Comparison of ENCODE assay signal across 1 cellular context in genomic region chr20:33441142-33441955, GRCh38.
TF ChIP-seq lines count a peak whose summit lies in the region.

No MANE protein-coding gene starts in this region.

TF ChIP-seq in HepG2, 621 proteins besides CTCF, POLR2A, EP300 and RAD21 (continued from another document):
- TF ChIP-seq HINFP (CRISPR knock-in tag; IDR thresholded peaks at IDR 0.05; ENCODE audit: low read depth), result peak; percentile 40; the same call in 1 of the 2 replicates
- 0 out of 2 replicates have a peak, but pooled peaks have one; percentile 52 for TF ChIP-seq THYN1 (CRISPR knock-in tag; IDR thresholded peaks at IDR 0.05; ENCODE audit: borderline replicate concordance, low read depth)
- TF ChIP-seq, protein P1, sequence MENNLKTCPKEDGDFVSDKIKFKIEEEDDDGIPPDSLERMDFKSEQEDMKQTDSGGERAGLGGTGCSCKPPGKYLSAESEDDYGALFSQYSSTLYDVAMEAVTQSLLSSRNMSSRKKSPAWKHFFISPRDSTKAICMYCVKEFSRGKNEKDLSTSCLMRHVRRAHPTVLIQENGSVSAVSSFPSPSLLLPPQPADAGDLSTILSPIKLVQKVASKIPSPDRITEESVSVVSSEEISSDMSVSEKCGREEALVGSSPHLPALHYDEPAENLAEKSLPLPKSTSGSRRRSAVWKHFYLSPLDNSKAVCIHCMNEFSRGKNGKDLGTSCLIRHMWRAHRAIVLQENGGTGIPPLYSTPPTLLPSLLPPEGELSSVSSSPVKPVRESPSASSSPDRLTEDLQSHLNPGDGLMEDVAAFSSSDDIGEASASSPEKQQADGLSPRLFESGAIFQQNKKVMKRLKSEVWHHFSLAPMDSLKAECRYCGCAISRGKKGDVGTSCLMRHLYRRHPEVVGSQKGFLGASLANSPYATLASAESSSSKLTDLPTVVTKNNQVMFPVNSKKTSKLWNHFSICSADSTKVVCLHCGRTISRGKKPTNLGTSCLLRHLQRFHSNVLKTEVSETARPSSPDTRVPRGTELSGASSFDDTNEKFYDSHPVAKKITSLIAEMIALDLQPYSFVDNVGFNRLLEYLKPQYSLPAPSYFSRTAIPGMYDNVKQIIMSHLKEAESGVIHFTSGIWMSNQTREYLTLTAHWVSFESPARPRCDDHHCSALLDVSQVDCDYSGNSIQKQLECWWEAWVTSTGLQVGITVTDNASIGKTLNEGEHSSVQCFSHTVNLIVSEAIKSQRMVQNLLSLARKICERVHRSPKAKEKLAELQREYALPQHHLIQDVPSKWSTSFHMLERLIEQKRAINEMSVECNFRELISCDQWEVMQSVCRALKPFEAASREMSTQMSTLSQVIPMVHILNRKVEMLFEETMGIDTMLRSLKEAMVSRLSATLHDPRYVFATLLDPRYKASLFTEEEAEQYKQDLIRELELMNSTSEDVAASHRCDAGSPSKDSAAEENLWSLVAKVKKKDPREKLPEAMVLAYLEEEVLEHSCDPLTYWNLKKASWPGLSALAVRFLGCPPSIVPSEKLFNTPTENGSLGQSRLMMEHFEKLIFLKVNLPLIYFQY (CRISPR knock-in tag; IDR thresholded peaks at IDR 0.05; ENCODE audit: borderline replicate concordance), result no peak
- no peak for TF ChIP-seq ZMYM4 (CRISPR knock-in tag; IDR thresholded peaks at IDR 0.05)
- TF ChIP-seq PCBP2 (optimal IDR thresholded peaks at IDR 0.05; ENCODE audit: low read depth, low read length, poor library complexity, severe bottlenecking), result no peak
- TF ChIP-seq SOX6 (IDR thresholded peaks at IDR 0.05), result no peak
- peak; percentile 30; the same call in 1 of the 2 replicates for TF ChIP-seq SOX6 (CRISPR knock-in tag; IDR thresholded peaks at IDR 0.05)
- no peak for TF ChIP-seq ZNF839 (CRISPR knock-in tag; IDR thresholded peaks at IDR 0.05; ENCODE audit: borderline replicate concordance)
- no peak for TF ChIP-seq MAZ (IDR thresholded peaks at IDR 0.05; ENCODE audit: borderline replicate concordance, low read depth, low read length)
- 0 out of 2 replicates have a peak, but pooled peaks have one; percentile 19 for TF ChIP-seq MAZ (CRISPR knock-in tag; IDR thresholded peaks at IDR 0.05; ENCODE audit: low read depth)
- TF ChIP-seq, protein P2, sequence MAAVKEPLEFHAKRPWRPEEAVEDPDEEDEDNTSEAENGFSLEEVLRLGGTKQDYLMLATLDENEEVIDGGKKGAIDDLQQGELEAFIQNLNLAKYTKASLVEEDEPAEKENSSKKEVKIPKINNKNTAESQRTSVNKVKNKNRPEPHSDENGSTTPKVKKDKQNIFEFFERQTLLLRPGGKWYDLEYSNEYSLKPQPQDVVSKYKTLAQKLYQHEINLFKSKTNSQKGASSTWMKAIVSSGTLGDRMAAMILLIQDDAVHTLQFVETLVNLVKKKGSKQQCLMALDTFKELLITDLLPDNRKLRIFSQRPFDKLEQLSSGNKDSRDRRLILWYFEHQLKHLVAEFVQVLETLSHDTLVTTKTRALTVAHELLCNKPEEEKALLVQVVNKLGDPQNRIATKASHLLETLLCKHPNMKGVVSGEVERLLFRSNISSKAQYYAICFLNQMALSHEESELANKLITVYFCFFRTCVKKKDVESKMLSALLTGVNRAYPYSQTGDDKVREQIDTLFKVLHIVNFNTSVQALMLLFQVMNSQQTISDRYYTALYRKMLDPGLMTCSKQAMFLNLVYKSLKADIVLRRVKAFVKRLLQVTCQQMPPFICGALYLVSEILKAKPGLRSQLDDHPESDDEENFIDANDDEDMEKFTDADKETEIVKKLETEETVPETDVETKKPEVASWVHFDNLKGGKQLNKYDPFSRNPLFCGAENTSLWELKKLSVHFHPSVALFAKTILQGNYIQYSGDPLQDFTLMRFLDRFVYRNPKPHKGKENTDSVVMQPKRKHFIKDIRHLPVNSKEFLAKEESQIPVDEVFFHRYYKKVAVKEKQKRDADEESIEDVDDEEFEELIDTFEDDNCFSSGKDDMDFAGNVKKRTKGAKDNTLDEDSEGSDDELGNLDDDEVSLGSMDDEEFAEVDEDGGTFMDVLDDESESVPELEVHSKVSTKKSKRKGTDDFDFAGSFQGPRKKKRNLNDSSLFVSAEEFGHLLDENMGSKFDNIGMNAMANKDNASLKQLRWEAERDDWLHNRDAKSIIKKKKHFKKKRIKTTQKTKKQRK (IDR thresholded peaks at IDR 0.05; ENCODE audit: low read length), result no peak
- TF ChIP-seq TFDP2 (CRISPR knock-in tag; IDR thresholded peaks at IDR 0.05), result 0 out of 2 replicates have a peak, but pooled peaks have one; percentile 26
- peak; percentile 41 for TF ChIP-seq NR2F6 (IDR thresholded peaks at IDR 0.05)
- peak; percentile 23; the same call in 1 of the 2 replicates for TF ChIP-seq NR2F6 (CRISPR knock-in tag; IDR thresholded peaks at IDR 0.05)
- peak; percentile 7; the same call in 1 of the 2 replicates for TF ChIP-seq RFX5 (IDR thresholded peaks at IDR 0.05; ENCODE audit: low read depth, low read length)
- no peak; the same call in 1 of the 2 replicates for TF ChIP-seq THRA (CRISPR knock-in tag; IDR thresholded peaks at IDR 0.05; ENCODE audit: borderline replicate concordance)
- no peak; the same call in none of the 2 replicates for TF ChIP-seq HDAC2 (CRISPR knock-in tag; IDR thresholded peaks at IDR 0.05)
- TF ChIP-seq ZFX (CRISPR knock-in tag; IDR thresholded peaks at IDR 0.05; ENCODE audit: low read depth), result peak; percentile 59
- TF ChIP-seq SP4 (CRISPR knock-in tag; IDR thresholded peaks at IDR 0.05), result peak; percentile 14; the same call in 1 of the 2 replicates
- no peak for TF ChIP-seq ZNF432 (CRISPR knock-in tag; IDR thresholded peaks at IDR 0.05; ENCODE audit: borderline replicate concordance)
- TF ChIP-seq KMT2B (CRISPR knock-in tag; IDR thresholded peaks at IDR 0.05), result 0 out of 2 replicates have a peak, but pooled peaks have one; percentile 6
- no peak for TF ChIP-seq FIP1L1 (IDR thresholded peaks at IDR 0.05; ENCODE audit: borderline replicate concordance, insufficient read depth, low read depth, low read length)
- TF ChIP-seq, protein P3, sequence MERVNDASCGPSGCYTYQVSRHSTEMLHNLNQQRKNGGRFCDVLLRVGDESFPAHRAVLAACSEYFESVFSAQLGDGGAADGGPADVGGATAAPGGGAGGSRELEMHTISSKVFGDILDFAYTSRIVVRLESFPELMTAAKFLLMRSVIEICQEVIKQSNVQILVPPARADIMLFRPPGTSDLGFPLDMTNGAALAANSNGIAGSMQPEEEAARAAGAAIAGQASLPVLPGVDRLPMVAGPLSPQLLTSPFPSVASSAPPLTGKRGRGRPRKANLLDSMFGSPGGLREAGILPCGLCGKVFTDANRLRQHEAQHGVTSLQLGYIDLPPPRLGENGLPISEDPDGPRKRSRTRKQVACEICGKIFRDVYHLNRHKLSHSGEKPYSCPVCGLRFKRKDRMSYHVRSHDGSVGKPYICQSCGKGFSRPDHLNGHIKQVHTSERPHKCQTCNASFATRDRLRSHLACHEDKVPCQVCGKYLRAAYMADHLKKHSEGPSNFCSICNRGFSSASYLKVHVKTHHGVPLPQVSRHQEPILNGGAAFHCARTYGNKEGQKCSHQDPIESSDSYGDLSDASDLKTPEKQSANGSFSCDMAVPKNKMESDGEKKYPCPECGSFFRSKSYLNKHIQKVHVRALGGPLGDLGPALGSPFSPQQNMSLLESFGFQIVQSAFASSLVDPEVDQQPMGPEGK (CRISPR knock-in tag; IDR thresholded peaks at IDR 0.05), result no peak
- TF ChIP-seq KDM3A (CRISPR knock-in tag; IDR thresholded peaks at IDR 0.05; ENCODE audit: low read depth), result 0 out of 2 replicates have a peak, but pooled peaks have one; percentile 18
- no peak for TF ChIP-seq RFXANK (CRISPR knock-in tag; IDR thresholded peaks at IDR 0.05)
- 0 out of 2 replicates have a peak, but pooled peaks have one; percentile 23 for TF ChIP-seq ZSCAN5A (CRISPR knock-in tag; IDR thresholded peaks at IDR 0.05; ENCODE audit: borderline replicate concordance)
- no peak for TF ChIP-seq ZFP41 (CRISPR knock-in tag; IDR thresholded peaks at IDR 0.05; ENCODE audit: borderline replicate concordance)
- TF ChIP-seq, protein P4, sequence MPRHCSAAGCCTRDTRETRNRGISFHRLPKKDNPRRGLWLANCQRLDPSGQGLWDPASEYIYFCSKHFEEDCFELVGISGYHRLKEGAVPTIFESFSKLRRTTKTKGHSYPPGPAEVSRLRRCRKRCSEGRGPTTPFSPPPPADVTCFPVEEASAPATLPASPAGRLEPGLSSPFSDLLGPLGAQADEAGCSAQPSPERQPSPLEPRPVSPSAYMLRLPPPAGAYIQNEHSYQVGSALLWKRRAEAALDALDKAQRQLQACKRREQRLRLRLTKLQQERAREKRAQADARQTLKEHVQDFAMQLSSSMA (CRISPR knock-in tag; IDR thresholded peaks at IDR 0.05), result 0 out of 2 replicates have a peak, but pooled peaks have one; percentile 28
- TF ChIP-seq, protein P5, sequence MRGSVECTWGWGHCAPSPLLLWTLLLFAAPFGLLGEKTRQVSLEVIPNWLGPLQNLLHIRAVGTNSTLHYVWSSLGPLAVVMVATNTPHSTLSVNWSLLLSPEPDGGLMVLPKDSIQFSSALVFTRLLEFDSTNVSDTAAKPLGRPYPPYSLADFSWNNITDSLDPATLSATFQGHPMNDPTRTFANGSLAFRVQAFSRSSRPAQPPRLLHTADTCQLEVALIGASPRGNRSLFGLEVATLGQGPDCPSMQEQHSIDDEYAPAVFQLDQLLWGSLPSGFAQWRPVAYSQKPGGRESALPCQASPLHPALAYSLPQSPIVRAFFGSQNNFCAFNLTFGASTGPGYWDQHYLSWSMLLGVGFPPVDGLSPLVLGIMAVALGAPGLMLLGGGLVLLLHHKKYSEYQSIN (CRISPR knock-in tag; IDR thresholded peaks at IDR 0.05; ENCODE audit: borderline replicate concordance), result no peak
- peak; percentile 64; the same call in 1 of the 2 replicates for TF ChIP-seq TARDBP (CRISPR knock-in tag; IDR thresholded peaks at IDR 0.05)
- peak; percentile 64; the same call in 1 of the 2 replicates for TF ChIP-seq BORCS8-MEF2B (CRISPR knock-in tag; IDR thresholded peaks at IDR 0.05)
- TF ChIP-seq TOPORS (CRISPR knock-in tag; IDR thresholded peaks at IDR 0.05), result 0 out of 2 replicates have a peak, but pooled peaks have one; percentile 73
- no peak for TF ChIP-seq REL (CRISPR knock-in tag; conservative IDR thresholded peaks at IDR 0.05)
- no peak for TF ChIP-seq FLYWCH1 (CRISPR knock-in tag; IDR thresholded peaks at IDR 0.05)
- peak; percentile 78 for TF ChIP-seq RFX1 (IDR thresholded peaks at IDR 0.05)
- 0 out of 2 replicates have a peak, but pooled peaks have one; percentile 21 for TF ChIP-seq CSRNP1 (CRISPR knock-in tag; IDR thresholded peaks at IDR 0.05)
- no peak for TF ChIP-seq ZNF652 (CRISPR knock-in tag; IDR thresholded peaks at IDR 0.05; ENCODE audit: borderline replicate concordance, low read depth)
- peak; percentile 61; the same call in 1 of the 2 replicates for TF ChIP-seq ZNF441 (CRISPR knock-in tag; IDR thresholded peaks at IDR 0.05; ENCODE audit: borderline replicate concordance)
